Comparison of ENCODE assay signal across 17 cellular contexts in genomic region chr2:205984381-205984780, GRCh38.
DNase-seq lines count a peak whose midpoint lies in the region; ATAC-seq and TF ChIP-seq lines count a peak whose summit lies in the region.
"Had no signal": no experiment of that assay in that cellular context is flagged by ENCODE, and none has a peak within 500 bp of the region (broad histone marks: within the 10 kb centered on the region; RNA-seq: fewer than 3 reads in every experiment).

No MANE protein-coding gene starts in this region.

- no peaks in the 10 kb centered on the region for H3K27me3 Mint-ChIP-seq in activated T-cell treated with anti-CD3 and anti-CD28 coated beads, Interleukin-2, amount 50 U/mL, for 72 hours (ENCODE audit: low read depth)
- H3K27me3 Mint-ChIP-seq: activated naive CD8-positive, alpha-beta T cell treated with anti-CD3 and anti-CD28 coated beads, Interleukin-2, amount 50 U/mL, for 24 hours; IgD-negative memory B cell had no signal

- no peak for TF ChIP-seq POLR2A in thyroid gland (IDR thresholded peaks at IDR 0.05)
- TF ChIP-seq POLR2A in breast epithelium (IDR thresholded peaks at IDR 0.05) = no peak

- H3K4me3 Mint-ChIP-seq in activated T-cell treated with anti-CD3 and anti-CD28 coated beads, Interleukin-2, amount 50 U/mL, for 72 hours = peak overlapping the region in 1 of 2 donors; percentile 71
- H3K4me3 Mint-ChIP-seq: activated CD8-positive, alpha-beta T cell treated with anti-CD3 and anti-CD28 coated beads, Interleukin-2, amount 10 ng/mL, durations not matched to agents 7 days and 5 days; activated naive CD8-positive, alpha-beta T cell treated with anti-CD3 and anti-CD28 coated beads, Interleukin-2, amount 50 U/mL, for 24 hours; IgD-negative memory B cell; T-helper 1 cell treated with Interleukin-12 subunit alpha and Interleukin-12 subunit beta and Interleukin-4 antibody, amounts not matched to agents 30 μg/mL and 1 μg/mL, for 36 hours had no signal

- H3K27ac ChIP-seq in thyroid gland (peak overlapping the region; percentile 7 to 61 (median 32)), breast epithelium (no peak overlapping the region), right cardiac atrium (ENCODE audit: low read length) (no peak overlapping the region), tibial artery (no peak overlapping the region)
- H3K27ac ChIP-seq: testis had no signal

- H3K27me3 ChIP-seq in thyroid gland (no peaks in the 10 kb centered on the region), breast epithelium (no peaks in the 10 kb centered on the region), right cardiac atrium (ENCODE audit: control insufficient read depth, insufficient read depth) (no peaks in the 10 kb centered on the region), tibial artery (no peaks in the 10 kb centered on the region)
- H3K27me3 ChIP-seq: testis had no signal

- no peaks in the 10 kb centered on the region for H3K9me3 Mint-ChIP-seq in activated T-cell treated with anti-CD3 and anti-CD28 coated beads, Interleukin-2, amount 50 U/mL, for 72 hours
- H3K9me3 Mint-ChIP-seq: activated naive CD8-positive, alpha-beta T cell treated with anti-CD3 and anti-CD28 coated beads, Interleukin-2, amount 50 U/mL, for 24 hours; IgD-negative memory B cell; T-helper 1 cell treated with Interleukin-12 subunit alpha and Interleukin-12 subunit beta and Interleukin-4 antibody, amounts not matched to agents 30 μg/mL and 1 μg/mL, for 36 hours had no signal

- intact Hi-C loops in thyroid gland (cut with DNase I) (no loop called here), breast epithelium (cut with DNase I; ENCODE audit: low total_unique reads) (no loop called here), right cardiac atrium (cut with DNase I) (loop anchor here in 1 of 4 donors (10.0 kb wide), 1 partner anchor 1570 kb away; no protein-coding TSS in a partner anchor), tibial artery (cut with DNase I; ENCODE audit: low total_unique reads) (no loop called here)

- no peaks in the 10 kb centered on the region for H3K36me3 ChIP-seq in thyroid gland
- no peaks in the 10 kb centered on the region for H3K36me3 ChIP-seq in breast epithelium
- H3K36me3 ChIP-seq in tibial artery = peaks cover 0 to under 1% (median 0%) of the 10 kb centered on the region in 3 donors

- H3K9me3 ChIP-seq in thyroid gland (no peaks in the 10 kb centered on the region), breast epithelium (no peaks in the 10 kb centered on the region), right cardiac atrium (ENCODE audit: control insufficient read depth, low read length) (no peaks in the 10 kb centered on the region), tibial artery (no peaks in the 10 kb centered on the region)
- H3K9me3 ChIP-seq: testis had no signal

- 25% methylated on average over 6 of the region's 6 CpGs for WGBS in thyroid gland, 2 donors
- WGBS in right cardiac atrium = 88% methylated on average over 6 of the region's 6 CpGs

- H3K27ac Mint-ChIP-seq in activated T-cell treated with anti-CD3 and anti-CD28 coated beads, Interleukin-2, amount 50 U/mL, for 72 hours = peak overlapping the region; percentile 59
- H3K27ac Mint-ChIP-seq: activated CD8-positive, alpha-beta T cell treated with anti-CD3 and anti-CD28 coated beads, Interleukin-2, amount 10 ng/mL, durations not matched to agents 7 days and 5 days; activated naive CD8-positive, alpha-beta T cell treated with anti-CD3 and anti-CD28 coated beads, Interleukin-2, amount 50 U/mL, for 24 hours; T-helper 1 cell treated with Interleukin-12 subunit alpha and Interleukin-12 subunit beta and Interleukin-4 antibody, amounts not matched to agents 30 μg/mL and 1 μg/mL, for 36 hours had no signal

- H3K4me3 ChIP-seq in thyroid gland (replicated peaks in 1 of 3) = no peak overlapping the region
- H3K4me3 ChIP-seq in breast epithelium = no peak overlapping the region
- H3K4me3 ChIP-seq in right cardiac atrium (ENCODE audit: low read length) = no peak overlapping the region
- no peak overlapping the region for H3K4me3 ChIP-seq in tibial artery
- H3K4me3 ChIP-seq: testis had no signal

- H3K4me1 ChIP-seq in thyroid gland (peaks cover under 1 to 4% of the 10 kb centered on the region in 2 donors), breast epithelium (no peaks in the 10 kb centered on the region), right cardiac atrium (ENCODE audit: control insufficient read depth, insufficient read depth, low read length) (no peaks in the 10 kb centered on the region), tibial artery (no peaks in the 10 kb centered on the region)
- H3K4me1 ChIP-seq: testis had no signal

- peak in 1 of 2 donors; percentile 56 for ATAC-seq in activated T-cell treated with anti-CD3 and anti-CD28 coated beads, Interleukin-2, amount 50 U/mL, for 72 hours (replicated peaks in 1 of 2)
- ATAC-seq in GM21619 (IDR thresholded peaks at IDR 0.05; ENCODE audit: unreplicated experiment) = peak; percentile 89
- ATAC-seq in HG03342 (IDR thresholded peaks at IDR 0.05; ENCODE audit: unreplicated experiment) = peak; percentile 61
- ATAC-seq in right cardiac atrium = no peak
- ATAC-seq: activated CD8-positive, alpha-beta T cell treated with anti-CD3 and anti-CD28 coated beads, Interleukin-2, amount 10 ng/mL, durations not matched to agents 7 days and 5 days; activated naive CD8-positive, alpha-beta T cell treated with anti-CD3 and anti-CD28 coated beads, Interleukin-2, amount 50 U/mL, for 24 hours; naive thymus-derived CD4-positive, alpha-beta T cell had no signal

- H3K4me1 Mint-ChIP-seq in activated T-cell treated with anti-CD3 and anti-CD28 coated beads, Interleukin-2, amount 50 U/mL, for 72 hours (ENCODE audit: low read depth) = no peaks in the 10 kb centered on the region
- H3K4me1 Mint-ChIP-seq: activated naive CD8-positive, alpha-beta T cell treated with anti-CD3 and anti-CD28 coated beads, Interleukin-2, amount 50 U/mL, for 24 hours had no signal

- H3K36me3 Mint-ChIP-seq in activated T-cell treated with anti-CD3 and anti-CD28 coated beads, Interleukin-2, amount 50 U/mL, for 72 hours (ENCODE audit: insufficient read depth in 2 of 2) = no peaks in the 10 kb centered on the region

- no peak for DNase-seq in activated T-cell treated with anti-CD3 and anti-CD28 coated beads, Interleukin-2, amount 50 U/mL, for 72 hours
- no peak for DNase-seq in activated T-cell treated with anti-CD3 and anti-CD28 coated beads, Interleukin-2, amount 50 U/mL, for 48 hours
- DNase-seq in thyroid gland (peak; percentile 46 to 56), breast epithelium (ENCODE audit: low spot score in 2 of 2) (no peak), right cardiac atrium (no peak), tibial artery (no peak)
- DNase-seq: activated CD8-positive, alpha-beta T cell treated with anti-CD3 and anti-CD28 coated beads, Interleukin-2, amount 10 ng/mL, durations not matched to agents 7 days and 5 days; activated naive CD8-positive, alpha-beta T cell treated with anti-CD3 and anti-CD28 coated beads, Interleukin-2, amount 50 U/mL, for 24 hours; foreskin melanocyte; kidney glomerular epithelial cell; naive thymus-derived CD4-positive, alpha-beta T cell; NCI-H187 treated with DMSO at 0.1 percent for 48 hours; testis had no signal

- no peak for TF ChIP-seq CTCF in thyroid gland (IDR thresholded peaks at IDR 0.05)
- TF ChIP-seq CTCF in breast epithelium (IDR thresholded peaks at IDR 0.05) = no peak
- no peak for TF ChIP-seq CTCF in tibial artery (IDR thresholded peaks at IDR 0.05)

Comparison
In these comparisons a context has a peak if more than half of its experiments do, and no peak if none do; other contexts are left out.
1. ATAC-seq: peak in GM21619 (single experiment) and HG03342 (single experiment); none in right cardiac atrium (0 of 2).
2. DNase-seq: peak in thyroid gland (2 of 2); none in activated T-cell treated with anti-CD3 and anti-CD28 coated beads, Interleukin-2, amount 50 U/mL, for 72 hours (0 of 2), activated T-cell treated with anti-CD3 and anti-CD28 coated beads, Interleukin-2, amount 50 U/mL, for 48 hours (0 of 2), breast epithelium (0 of 2), right cardiac atrium (0 of 3) and tibial artery (0 of 2).
3. H3K27ac ChIP-seq: peak in thyroid gland (3 of 3); none in breast epithelium (0 of 2), right cardiac atrium (single experiment) and tibial artery (0 of 2).